In genomic region chr6:158115508-158115907, GRCh38 we compare ENCODE assay signal across 24 cellular contexts.
"Had no signal": no experiment of that assay in that cellular context is flagged by ENCODE, and none has a peak within 500 bp of the region (broad histone marks: within the 10 kb centered on the region; RNA-seq: fewer than 3 reads in every experiment).

No MANE protein-coding gene starts in this region.

- H3K27me3 Mint-ChIP-seq: activated CD4-positive, alpha-beta T cell treated with anti-CD3 and anti-CD28 coated beads, Interleukin-2, amount 10 ng/mL, durations not matched to agents 24 days and 14 days; activated naive CD8-positive, alpha-beta T cell treated with anti-CD3 and anti-CD28 coated beads, Interleukin-2, amount 10 ng/mL, durations not matched to agents 7 days and 5 days; activated T-helper 17 cell treated with anti-CD3 and anti-CD28 coated beads, Interleukin-2, amount 50 U/mL, for 72 hours had no signal

- FAIRE-seq: RCC 7860 had no signal

- H3K4me1 Mint-ChIP-seq: activated naive CD8-positive, alpha-beta T cell treated with anti-CD3 and anti-CD28 coated beads, Interleukin-2, amount 10 ng/mL, durations not matched to agents 7 days and 5 days; activated T-helper 17 cell treated with anti-CD3 and anti-CD28 coated beads, Interleukin-2, amount 50 U/mL, for 72 hours had no signal

- H3K27me3 ChIP-seq: adrenal gland, breast epithelium had no signal

- H3K9me3 Mint-ChIP-seq: activated CD4-positive, alpha-beta T cell treated with anti-CD3 and anti-CD28 coated beads, Interleukin-2, amount 10 ng/mL, durations not matched to agents 24 days and 14 days; activated naive CD8-positive, alpha-beta T cell treated with anti-CD3 and anti-CD28 coated beads, Interleukin-2, amount 10 ng/mL, durations not matched to agents 7 days and 5 days; activated T-helper 17 cell treated with anti-CD3 and anti-CD28 coated beads, Interleukin-2, amount 50 U/mL, for 72 hours had no signal

- H3K4me3 Mint-ChIP-seq: activated CD4-positive, alpha-beta T cell treated with anti-CD3 and anti-CD28 coated beads, Interleukin-2, amount 10 ng/mL, durations not matched to agents 24 days and 14 days; activated naive CD8-positive, alpha-beta T cell treated with anti-CD3 and anti-CD28 coated beads, Interleukin-2, amount 10 ng/mL, durations not matched to agents 7 days and 5 days; activated T-helper 17 cell treated with anti-CD3 and anti-CD28 coated beads, Interleukin-2, amount 50 U/mL, for 72 hours had no signal

- H3K4me1 ChIP-seq: adrenal gland, breast epithelium had no signal

- H3K27ac Mint-ChIP-seq: activated CD4-positive, alpha-beta T cell treated with anti-CD3 and anti-CD28 coated beads, Interleukin-2, amount 10 ng/mL, durations not matched to agents 24 days and 14 days; activated naive CD8-positive, alpha-beta T cell treated with anti-CD3 and anti-CD28 coated beads, Interleukin-2, amount 10 ng/mL, durations not matched to agents 7 days and 5 days; activated T-helper 17 cell treated with anti-CD3 and anti-CD28 coated beads, Interleukin-2, amount 50 U/mL, for 72 hours had no signal

- DNase-seq: activated CD4-positive, alpha-beta T cell treated with anti-CD3 and anti-CD28 coated beads, Interleukin-2, amount 10 ng/mL, durations not matched to agents 24 days and 14 days; activated CD4-positive, alpha-beta T cell treated with anti-CD3 and anti-CD28 coated beads, Interleukin-2, amount 50 U/mL, for 48 hours; activated gamma-delta T cell treated with Interleukin-2 at 50 U/mL for 16 hours; activated naive CD4-positive, alpha-beta T cell treated with anti-CD3 and anti-CD28 coated beads, Interleukin-2, amount 50 U/mL, for 16 hours; activated naive CD8-positive, alpha-beta T cell treated with anti-CD3 and anti-CD28 coated beads, Interleukin-2, amount 10 ng/mL, durations not matched to agents 7 days and 5 days; activated T-cell treated with anti-CD3 and anti-CD28 coated beads for 4 hours; activated T-cell treated with anti-CD3 and anti-CD28 coated beads, Interleukin-2, amount 50 U/mL, for 48 hours; adrenal gland; anterior cingulate cortex; Karpas-422; NCI-H1105 treated with DMSO at 0.1 percent for 48 hours; NCI-H1436 treated with DMSO at 0.1 percent for 48 hours; NCI-H187; NCI-H2081; NCI-H446; NCI-H524; SIG-M5; T-helper 2 cell; T1000 had no signal

- H3K4me3 ChIP-seq: adrenal gland, breast epithelium had no signal

- ATAC-seq: activated CD4-positive, CD25-positive, alpha-beta regulatory T cell treated with anti-CD3 and anti-CD28 coated beads, Interleukin-2, amount 50 U/mL, for 24 hours; activated T-helper 17 cell treated with anti-CD3 and anti-CD28 coated beads, Interleukin-2, amount 50 U/mL, for 72 hours had no signal

- H3K9me3 ChIP-seq: adrenal gland, breast epithelium had no signal

- H3K27ac ChIP-seq: adrenal gland, breast epithelium, VCaP had no signal
